23 cellular contexts compared by ENCODE assay signal in genomic region chr12:64835926-64836325, GRCh38.
"Had no signal": no experiment of that assay in that cellular context is flagged by ENCODE, and none has a peak within 500 bp of the region (broad histone marks: within the 10 kb centered on the region; RNA-seq: fewer than 3 reads in every experiment).

No MANE protein-coding gene starts in this region.

- H3K27me3 ChIP-seq: Peyer's patch had no signal

- H3K36me3 ChIP-seq: Peyer's patch had no signal

- ATAC-seq: activated CD8-positive, alpha-beta memory T cell treated with anti-CD3 and anti-CD28 coated beads, Interleukin-2, amount 10 ng/mL, durations not matched to agents 7 days and 5 days; activated naive CD4-positive, alpha-beta T cell treated with anti-CD3 and anti-CD28 coated beads, Interleukin-2, amount 50 U/mL, for 72 hours; activated naive CD8-positive, alpha-beta T cell treated with anti-CD3 and anti-CD28 coated beads, Interleukin-2, amount 50 U/mL, for 24 hours had no signal

- H3K4me3 ChIP-seq: Peyer's patch had no signal

- DNase-seq: activated B cell treated with CpG ODN at 0.5 μM for 24 hours; activated CD4-positive, alpha-beta T cell treated with anti-CD3 and anti-CD28 coated beads for 1 hour; activated CD4-positive, alpha-beta T cell treated with anti-CD3 and anti-CD28 coated beads, Interleukin-2, amount 10 ng/mL, durations not matched to agents 24 days and 14 days; activated CD4-positive, alpha-beta T cell treated with anti-CD3 and anti-CD28 coated beads, Interleukin-2, amount 50 U/mL, for 48 hours; activated CD8-positive, alpha-beta memory T cell treated with anti-CD3 and anti-CD28 coated beads, Interleukin-2, amount 10 ng/mL, durations not matched to agents 7 days and 5 days; activated effector memory CD4-positive, alpha-beta T cell treated with Interleukin-2 at 50 U/mL for 16 hours; activated naive CD4-positive, alpha-beta T cell; activated naive CD8-positive, alpha-beta T cell treated with anti-CD3 and anti-CD28 coated beads, Interleukin-2, amount 50 U/mL, for 24 hours; activated T-cell treated with anti-CD3 and anti-CD28 coated beads, Interleukin-2, amount 50 U/mL, for 24 hours; amniotic stem cell; MM.1S; NCI-H1092; NCI-H1417; NCI-H1694; NCI-H2029; NCI-H345; NCI-H510A; NCI-H526 treated with DMSO at 0.1 percent for 48 hours; NCI-H82; Right ventricle myocardium superior had no signal

- H3K27ac ChIP-seq: Peyer's patch, RWPE1 had no signal

- H3K9me3 ChIP-seq: Peyer's patch had no signal
